In genomic region chrX:95076449-95076848, GRCh38 we compare ENCODE assay signal across 10 cellular contexts.
DNase-seq lines count a peak whose midpoint lies in the region; ATAC-seq and TF ChIP-seq lines count a peak whose summit lies in the region.
"Had no signal": no experiment of that assay in that cellular context is flagged by ENCODE, and none has a peak within 500 bp of the region (broad histone marks: within the 10 kb centered on the region; RNA-seq: fewer than 3 reads in every experiment).

No MANE protein-coding gene starts in this region.

- DNase-seq in DMS114 treated with DMSO at 0.1 percent for 48 hours (lab: John Stamatoyannopoulos, UW; ENCODE audit: unreplicated experiment) (peak; percentile 0), HEK293T (ENCODE audit: extremely low spot score) (no peak), RPMI7951 (ENCODE audit: low read depth) (peak; percentile 23), foreskin fibroblast (peak in 1 of 2 donors; percentile 38), sciatic nerve (ENCODE audit: low spot score) (no peak)
- no peak for DNase-seq in NK-92 treated with Interleukin-12 subunit alpha and Interleukin-12 subunit beta, amount 100 ng/mL, for 24 hours (lab: John Stamatoyannopoulos, UW)
- DNase-seq in activated CD4-positive, alpha-beta T cell treated with anti-CD3 and anti-CD28 coated beads, Interleukin-2, amount 50 U/mL, for 4 hours: no peak
- DNase-seq in central memory CD4-positive, alpha-beta T cell: no peak
- DNase-seq: T-cell had no signal

- intact Hi-C loops in sciatic nerve (cut with DNase I): no loop called here

- POLR2A ChIA-PET in HEK293T (lab: Yijun Ruan, JAX): no interaction called here

- CTCF ChIA-PET in HEK293T (lab: Yijun Ruan, JAX): interaction anchor here (0.8 kb wide), 1 partner anchor 8 kb away, joined by 3 read pairs; no protein-coding TSS in a partner anchor

- no peak overlapping the region for H3K4me3 ChIP-seq in foreskin fibroblast (ENCODE audit: low read depth in 1 of 2, low read length in 2 of 2)
- H3K4me3 ChIP-seq: right atrium auricular region had no signal

- no peak for ATAC-seq in sciatic nerve
- ATAC-seq: T-cell had no signal

- peak; percentile 37 for TF ChIP-seq CTCF in foreskin fibroblast (IDR thresholded peaks at IDR 0.05; ENCODE audit: low read depth, low read length)

TF ChIP-seq in HEK293T, 16 proteins besides CTCF, POLR2A, EP300 and RAD21:
- TF ChIP-seq ZNF384 (IDR thresholded peaks at IDR 0.05) (no peak), NFRKB (IDR thresholded peaks at IDR 0.05) (peak; percentile 46; the same call in 1 of the 2 replicates), SUZ12 (IDR thresholded peaks at IDR 0.05) (no peak)

Comparison
In these comparisons a context has a peak if more than half of its experiments do, and no peak if none do; other contexts are left out.
1. DNase-seq: peak in DMS114 treated with DMSO at 0.1 percent for 48 hours (single experiment) and RPMI7951 (single experiment); none in HEK293T (single experiment), sciatic nerve (single experiment), NK-92 treated with Interleukin-12 subunit alpha and Interleukin-12 subunit beta, amount 100 ng/mL, for 24 hours (single experiment), activated CD4-positive, alpha-beta T cell treated with anti-CD3 and anti-CD28 coated beads, Interleukin-2, amount 50 U/mL, for 4 hours (0 of 2) and central memory CD4-positive, alpha-beta T cell (single experiment).